18 cellular contexts compared by ENCODE assay signal in the genomic region with DNA sequence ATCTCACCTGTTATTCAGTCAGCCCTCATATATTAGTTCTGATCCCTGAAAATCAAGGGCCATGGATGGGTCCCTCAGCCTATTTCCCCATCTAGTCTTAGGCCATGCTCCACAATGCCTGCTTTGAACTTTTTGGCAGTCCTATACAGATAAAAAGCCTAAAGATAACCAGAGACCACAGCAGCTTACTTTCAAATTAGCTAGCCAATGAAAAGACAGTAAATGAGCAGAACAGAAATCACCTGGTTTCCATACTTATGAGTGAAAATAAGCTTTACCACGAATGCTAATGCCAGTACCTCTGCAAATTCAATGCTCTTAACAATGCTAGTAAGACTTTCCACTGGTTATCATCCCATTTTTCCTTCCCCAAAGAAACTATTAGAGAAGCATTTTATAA.
DNase-seq lines count a peak whose midpoint lies in the region; ATAC-seq, FAIRE-seq and TF ChIP-seq lines count a peak whose summit lies in the region.
"Had no signal": no experiment of that assay in that cellular context is flagged by ENCODE, and none has a peak within 500 bp of the region (broad histone marks: within the 10 kb centered on the region; RNA-seq: fewer than 3 reads in every experiment).

No MANE protein-coding gene starts in this region.

- no peaks in the 10 kb centered on the region for H3K36me3 Mint-ChIP-seq in GM23338 (ENCODE audit: low read depth)
- H3K36me3 Mint-ChIP-seq in stimulated activated memory B cell treated with anti-CD40 and anti-IgM and Interleukin-4, amounts not matched to agents 10 μg/mL and 1 μg/mL and 100 μg/mL, for 72 hours = no peaks in the 10 kb centered on the region
- H3K36me3 Mint-ChIP-seq in activated CD8-positive, alpha-beta memory T cell treated with anti-CD3 and anti-CD28 coated beads, Interleukin-2, amount 10 ng/mL, durations not matched to agents 7 days and 5 days = no peaks in the 10 kb centered on the region
- H3K36me3 Mint-ChIP-seq: CD4-positive, alpha-beta memory T cell had no signal

- H3K9me3 Mint-ChIP-seq in GM23338 = no peaks in the 10 kb centered on the region
- H3K9me3 Mint-ChIP-seq in stimulated activated memory B cell treated with anti-CD40 and anti-IgM and Interleukin-4, amounts not matched to agents 10 μg/mL and 1 μg/mL and 100 μg/mL, for 72 hours = no peaks in the 10 kb centered on the region
- no peaks in the 10 kb centered on the region for H3K9me3 Mint-ChIP-seq in activated CD8-positive, alpha-beta memory T cell treated with anti-CD3 and anti-CD28 coated beads, Interleukin-2, amount 10 ng/mL, durations not matched to agents 7 days and 5 days (ENCODE audit: low read depth)

- intact Hi-C loops in GM12878 (cut with micrococcal nuclease; ENCODE audit: unreplicated experiment) = no loop called here

- no TSS peak for BruUV-seq in GM12878 (replicated peaks; lab: Mats Ljungman, UMichigan)

- no peaks in the 10 kb centered on the region for H3K9me3 ChIP-seq in MM.1S (replicated peaks; ENCODE audit: insufficient read depth, low read length)
- H3K9me3 ChIP-seq in GM12878 (replicated peaks; ENCODE audit: control insufficient read depth, insufficient read depth, low read length) = no peaks in the 10 kb centered on the region; the same call in 2 of the 3 replicates
- H3K9me3 ChIP-seq: BE2C, HAP-1 had no signal

- peaks cover 32% of the 10 kb centered on the region for H3K4me1 Mint-ChIP-seq in GM23338
- no peaks in the 10 kb centered on the region for H3K4me1 Mint-ChIP-seq in stimulated activated memory B cell treated with anti-CD40 and anti-IgM and Interleukin-4, amounts not matched to agents 10 μg/mL and 1 μg/mL and 100 μg/mL, for 72 hours
- no peaks in the 10 kb centered on the region for H3K4me1 Mint-ChIP-seq in activated CD8-positive, alpha-beta memory T cell treated with anti-CD3 and anti-CD28 coated beads, Interleukin-2, amount 10 ng/mL, durations not matched to agents 7 days and 5 days
- H3K4me1 Mint-ChIP-seq: CD4-positive, alpha-beta memory T cell had no signal

- H3K27ac Mint-ChIP-seq in GM23338 = no peak overlapping the region
- H3K27ac Mint-ChIP-seq in stimulated activated memory B cell treated with anti-CD40 and anti-IgM and Interleukin-4, amounts not matched to agents 10 μg/mL and 1 μg/mL and 100 μg/mL, for 72 hours = no peak overlapping the region
- H3K27ac Mint-ChIP-seq in activated CD8-positive, alpha-beta memory T cell treated with anti-CD3 and anti-CD28 coated beads, Interleukin-2, amount 10 ng/mL, durations not matched to agents 7 days and 5 days = no peak overlapping the region
- H3K27ac Mint-ChIP-seq: CD4-positive, alpha-beta memory T cell had no signal

- peaks cover 13% of the 10 kb centered on the region for H3K9me2 ChIP-seq in GM23338 (ENCODE audit: insufficient read depth)
- no peaks in the 10 kb centered on the region for H3K9me2 ChIP-seq in MM.1S (replicated peaks; ENCODE audit: insufficient read depth, low read length)

- SMC1A ChIA-PET in GM12878 (lab: Charles Lee; ENCODE audit: uncharacterized antibody, unreplicated experiment) = interaction anchor here (1.0 to 4.0 kb wide), 6 partner anchors 9 to 64 kb away, joined by 3 to 18 read pairs (median 8); no protein-coding TSS in a partner anchor

- no peaks in the 10 kb centered on the region for H3K79me2 ChIP-seq in GM23338 (replicated peaks; ENCODE audit: insufficient read depth)
- H3K79me2 ChIP-seq in MM.1S (ENCODE audit: low read length) = no peaks in the 10 kb centered on the region
- H3K79me2 ChIP-seq in GM12878 (ENCODE audit: control insufficient read depth, insufficient read depth, low read length) = no peaks in the 10 kb centered on the region

- no peak overlapping the region for H3K27ac ChIP-seq in GM23338 (ENCODE audit: low read depth)
- H3K27ac ChIP-seq in MM.1S (ENCODE audit: low read length) = peak overlapping the region; percentile 80
- no peak overlapping the region for H3K27ac ChIP-seq in GM12878 (ENCODE audit: control insufficient read depth, insufficient read depth)
- H3K27ac ChIP-seq: C4-2B, HL-60 had no signal

- ATAC-seq in GM23338 = no peak
- ATAC-seq in HG02852 (IDR thresholded peaks at IDR 0.05; ENCODE audit: unreplicated experiment) = peak; percentile 59
- peak; percentile 61 for ATAC-seq in GM12878
- no peak for ATAC-seq in stimulated activated memory B cell treated with anti-CD40 and anti-IgM and Interleukin-4, amounts not matched to agents 10 μg/mL and 1 μg/mL and 100 μg/mL, for 72 hours
- no peak for ATAC-seq in activated CD8-positive, alpha-beta memory T cell treated with anti-CD3 and anti-CD28 coated beads, Interleukin-2, amount 10 ng/mL, durations not matched to agents 7 days and 5 days
- ATAC-seq: K562 had no signal

- no peak overlapping the region for H3K4me3 ChIP-seq in GM23338
- H3K4me3 ChIP-seq in MM.1S (ENCODE audit: low read length) = peak overlapping the region; percentile 6; the same call in 1 of the 2 replicates
- 0 out of 2 replicates have a peak overlapping the region, but pooled peaks have one; percentile 27 for H3K4me3 ChIP-seq in GM12878
- H3K4me3 ChIP-seq: HAP-1, K562 had no signal

- no peaks in the 10 kb centered on the region for H3K27me3 Mint-ChIP-seq in GM23338 (ENCODE audit: insufficient read depth, low read depth, poor library complexity)
- H3K27me3 Mint-ChIP-seq in stimulated activated memory B cell treated with anti-CD40 and anti-IgM and Interleukin-4, amounts not matched to agents 10 μg/mL and 1 μg/mL and 100 μg/mL, for 72 hours = no peaks in the 10 kb centered on the region
- peaks cover 11% of the 10 kb centered on the region for H3K27me3 Mint-ChIP-seq in activated CD8-positive, alpha-beta memory T cell treated with anti-CD3 and anti-CD28 coated beads, Interleukin-2, amount 10 ng/mL, durations not matched to agents 7 days and 5 days

- H2AFZ ChIP-seq in GM23338 (peak overlapping the region; percentile 14; the same call in 1 of the 2 replicates), MM.1S (ENCODE audit: low read length) (peak overlapping the region; percentile 35), GM12878 (ENCODE audit: control insufficient read depth, low read depth, low read length) (peak overlapping the region; percentile 1; the same call in 1 of the 2 replicates)

- in situ Hi-C loops in GM12878 (cut with MboI) = no loop called here

- H3K4me2 ChIP-seq in GM23338 (peak overlapping the region; percentile 49), MM.1S (ENCODE audit: low read depth, low read length) (peak overlapping the region; percentile 72), GM12878 (ENCODE audit: control insufficient read depth, insufficient read depth) (no peak overlapping the region)

- no peak overlapping the region for H3K4me3 Mint-ChIP-seq in GM23338
- H3K4me3 Mint-ChIP-seq in stimulated activated memory B cell treated with anti-CD40 and anti-IgM and Interleukin-4, amounts not matched to agents 10 μg/mL and 1 μg/mL and 100 μg/mL, for 72 hours = no peak overlapping the region
- no peak overlapping the region for H3K4me3 Mint-ChIP-seq in activated CD8-positive, alpha-beta memory T cell treated with anti-CD3 and anti-CD28 coated beads, Interleukin-2, amount 10 ng/mL, durations not matched to agents 7 days and 5 days
- H3K4me3 Mint-ChIP-seq: CD4-positive, alpha-beta memory T cell had no signal

- no peak for DNase-seq in GM23338 (ENCODE audit: low spot score)
- peak; percentile 83 for DNase-seq in MM.1S
- no peak for DNase-seq in GM12878 (ENCODE audit: low read depth, low spot score)
- no peak for DNase-seq in NCI-H446 (lab: John Stamatoyannopoulos, UW)
- DNase-seq in activated CD8-positive, alpha-beta memory T cell treated with anti-CD3 and anti-CD28 coated beads, Interleukin-2, amount 10 ng/mL, durations not matched to agents 7 days and 5 days = no peak
- DNase-seq: BE2C; CD4-positive, alpha-beta memory T cell; DMS79; Kasumi-1 had no signal

- CTCF ChIA-PET in GM12878 (lab: Yijun Ruan, JAX) = interaction anchor here (0.6 to 1.6 kb wide), 5 partner anchors 11 to 1496 kb away, joined by 3 to 5 read pairs (median 4); no protein-coding TSS in a partner anchor
- CTCF ChIA-PET in activated CD8-positive, alpha-beta memory T cell treated with anti-CD3 and anti-CD28 coated beads, Interleukin-2, amount 10 ng/mL, durations not matched to agents 7 days and 5 days (lab: Charles Lee) = no interaction called here

- FAIRE-seq in GM12878 (lab: Jason Lieb, UNC) = no peak
- FAIRE-seq: A204.1, GM12891, H1, K562 had no signal

- TF ChIP-seq CTCF in GM23338 (conservative IDR thresholded peaks at IDR 0.05; ENCODE audit: low read depth in 2 of 2) (no peak), MM.1S (IDR thresholded peaks at IDR 0.05; ENCODE audit: low read length) (no peak), GM12878 (IDR thresholded peaks at IDR 0.05 in 2 of 3, conservative IDR thresholded peaks at IDR 0.05 in 1 of 3; ENCODE audit: control insufficient read depth in 2 of 3, extremely low read depth in 1 of 3, insufficient read depth in 1 of 3, low read depth in 3 of 3, low read length in 3 of 3) (no peak)

- no peak for TF ChIP-seq RAD21 in GM12878 (IDR thresholded peaks at IDR 0.05; ENCODE audit: insufficient read depth, low read depth, low read length)

- POLR2A ChIA-PET in GM12878 (lab: Charles Lee) = interaction anchor here (1.5 kb wide), 1 partner anchor 18 kb away, joined by 4 read pairs; no protein-coding TSS in a partner anchor

- H3K4me1 ChIP-seq in GM23338 (ENCODE audit: insufficient read depth) (peaks cover 33% of the 10 kb centered on the region), MM.1S (ENCODE audit: low read length) (peaks cover 41% of the 10 kb centered on the region), GM12878 (ENCODE audit: control insufficient read depth, insufficient read depth, low read length) (no peaks in the 10 kb centered on the region)
- H3K4me1 ChIP-seq: BE2C, HAP-1 had no signal

- no peak for TF ChIP-seq POLR2A in GM12878 (IDR thresholded peaks at IDR 0.05; ENCODE audit: low read depth, low read length)

- H3F3A ChIP-seq in GM23338 (replicated peaks; ENCODE audit: low read depth) (no peaks in the 10 kb centered on the region), MM.1S (ENCODE audit: insufficient read depth, low read length) (peaks cover 19% of the 10 kb centered on the region)

- H3K27me3 ChIP-seq in GM23338 (ENCODE audit: insufficient read depth) = no peaks in the 10 kb centered on the region
- H3K27me3 ChIP-seq in MM.1S (replicated peaks; ENCODE audit: insufficient read depth, low read length) = no peaks in the 10 kb centered on the region
- no peaks in the 10 kb centered on the region for H3K27me3 ChIP-seq in GM12878 (replicated peaks in 1 of 2; ENCODE audit: control insufficient read depth in 2 of 2, insufficient read depth in 2 of 2, low read length in 1 of 2)

- H3K9ac ChIP-seq in MM.1S (ENCODE audit: low read length) (peak overlapping the region; percentile 16; the same call in 1 of the 2 replicates), GM12878 (ENCODE audit: control insufficient read depth, insufficient read depth, low read length) (no peak overlapping the region)

- no peak for TF ChIP-seq EP300 in GM12878 (IDR thresholded peaks at IDR 0.05; ENCODE audit: borderline replicate concordance in 1 of 2, control insufficient read depth in 1 of 2, low read depth in 2 of 2, low read length in 2 of 2)

- no peaks in the 10 kb centered on the region for H4K20me1 ChIP-seq in GM23338 (replicated peaks; ENCODE audit: insufficient read depth)
- H4K20me1 ChIP-seq in MM.1S (ENCODE audit: insufficient read depth, low read length) = no peaks in the 10 kb centered on the region
- H4K20me1 ChIP-seq in GM12878 (ENCODE audit: control insufficient read depth, insufficient read depth) = no peaks in the 10 kb centered on the region

- WGBS in GM12878 (ENCODE audit: insufficient coverage, insufficient replicate concordance, low lambda C conversion rate, missing lambda C conversion rate) = 0% methylated on average over 1 of the region's 1 CpG

- RAD21 ChIA-PET in GM12878 (lab: Charles Lee; ENCODE audit: unreplicated experiment) = interaction anchor here (1.2 to 1.3 kb wide), 2 partner anchors 9 to 18 kb away, joined by 3 read pairs; no protein-coding TSS in a partner anchor

- no peaks in the 10 kb centered on the region for H3K36me3 ChIP-seq in GM23338 (ENCODE audit: insufficient read depth)
- no peaks in the 10 kb centered on the region for H3K36me3 ChIP-seq in MM.1S (replicated peaks; ENCODE audit: insufficient read depth, low read length)
- H3K36me3 ChIP-seq in GM12878 (ENCODE audit: control insufficient read depth in 2 of 2, insufficient read depth in 2 of 2, low read length in 1 of 2) = no peaks in the 10 kb centered on the region
- H3K36me3 ChIP-seq: BE2C, HAP-1 had no signal

Comparison
In these comparisons a context has a peak if more than half of its experiments do, and no peak if none do; other contexts are left out.
1. ATAC-seq: peak in HG02852 (single experiment) and GM12878 (single experiment); none in GM23338 (single experiment), stimulated activated memory B cell treated with anti-CD40 and anti-IgM and Interleukin-4, amounts not matched to agents 10 μg/mL and 1 μg/mL and 100 μg/mL, for 72 hours (single experiment) and activated CD8-positive, alpha-beta memory T cell treated with anti-CD3 and anti-CD28 coated beads, Interleukin-2, amount 10 ng/mL, durations not matched to agents 7 days and 5 days (single experiment).
2. Peak in every context shown above with its lines, with median percentiles within 50 percentile points of each other: H2AFZ ChIP-seq.